ENCODE assay signal across 15 cellular contexts in genomic region chr1:193568451-193568985, GRCh38.
A peak's percentile ranks its signal among the peaks of the same experiment; 100 is the strongest.
DNase-seq lines count a peak whose midpoint lies in the region; ATAC-seq and TF ChIP-seq lines count a peak whose summit lies in the region.
"Had no signal": no experiment of that assay in that cellular context is flagged by ENCODE, and none has a peak within 500 bp of the region (broad histone marks: within the 10 kb centered on the region; RNA-seq: fewer than 3 reads in every experiment).

No MANE protein-coding gene starts in this region.

- no peak for TF ChIP-seq CTCF in osteocyte (IDR thresholded peaks at IDR 0.05)

- H3K27me3 Mint-ChIP-seq in activated T-cell treated with anti-CD3 and anti-CD28 coated beads, Interleukin-2, amount 50 U/mL, for 72 hours (ENCODE audit: low read depth): no peaks in the 10 kb centered on the region
- no peaks in the 10 kb centered on the region for H3K27me3 Mint-ChIP-seq in activated T-helper 1 cell treated with anti-CD3 and anti-CD28 coated beads, Interleukin-12 subunit alpha, Interleukin-12 subunit beta, Interleukin-2, Interleukin-4 antibody, amounts not matched to agents 30 ng/mL and 10 ng/mL and 1 ng/mL, durations not matched to agents 14 hours and 24 hours and 36 hours (ENCODE audit: insufficient read depth)
- H3K27me3 Mint-ChIP-seq in osteocyte (ENCODE audit: unreplicated experiment): no peaks in the 10 kb centered on the region

- DNase-seq in activated T-cell treated with anti-CD3 and anti-CD28 coated beads, Interleukin-2, amount 50 U/mL, for 72 hours: no peak
- DNase-seq in activated T-cell treated with anti-CD3 and anti-CD28 coated beads for 4 hours (no peak), NOMO-1 treated with DMSO at 0.1 percent for 48 hours (lab: John Stamatoyannopoulos, UW; ENCODE audit: unreplicated experiment) (peak; percentile 78), osteocyte (ENCODE audit: extremely low spot score, unreplicated experiment) (no peak), NCI-H446 treated with DMSO at 0.1 percent for 48 hours (lab: John Stamatoyannopoulos, UW) (no peak), HK-2 (ENCODE audit: unreplicated experiment) (no peak), dermis blood vessel endothelial cell (no peak)
- no peak for DNase-seq in activated T-helper 1 cell treated with anti-CD3 and anti-CD28 coated beads, Interleukin-12 subunit alpha, Interleukin-12 subunit beta, Interleukin-2, Interleukin-4 antibody, amounts not matched to agents 30 ng/mL and 10 ng/mL and 1 ng/mL, durations not matched to agents 14 hours and 24 hours and 36 hours (ENCODE audit: low spot score)
- DNase-seq: foreskin melanocyte; KG1; left ventricle myocardium inferior; NCI-H1436 treated with DMSO at 0.1 percent for 48 hours; NCI-H345; nephron progenitor cell; NK-92 treated with Interleukin-12 subunit alpha and Interleukin-12 subunit beta, amount 100 ng/mL, for 24 hours had no signal

- peaks cover 9 to 10% of the 10 kb centered on the region in 2 donors for H3K9me3 Mint-ChIP-seq in activated T-cell treated with anti-CD3 and anti-CD28 coated beads, Interleukin-2, amount 50 U/mL, for 72 hours
- H3K9me3 Mint-ChIP-seq in activated T-helper 1 cell treated with anti-CD3 and anti-CD28 coated beads, Interleukin-12 subunit alpha, Interleukin-12 subunit beta, Interleukin-2, Interleukin-4 antibody, amounts not matched to agents 30 ng/mL and 10 ng/mL and 1 ng/mL, durations not matched to agents 14 hours and 24 hours and 36 hours: peaks cover 36% of the 10 kb centered on the region
- peaks cover 16% of the 10 kb centered on the region for H3K9me3 Mint-ChIP-seq in osteocyte (ENCODE audit: unreplicated experiment)

- H3K4me3 Mint-ChIP-seq in activated T-cell treated with anti-CD3 and anti-CD28 coated beads, Interleukin-2, amount 50 U/mL, for 72 hours: peak overlapping the region; percentile 45 to 82
- no peak overlapping the region for H3K4me3 Mint-ChIP-seq in activated T-helper 1 cell treated with anti-CD3 and anti-CD28 coated beads, Interleukin-12 subunit alpha, Interleukin-12 subunit beta, Interleukin-2, Interleukin-4 antibody, amounts not matched to agents 30 ng/mL and 10 ng/mL and 1 ng/mL, durations not matched to agents 14 hours and 24 hours and 36 hours
- H3K4me3 Mint-ChIP-seq in osteocyte (ENCODE audit: unreplicated experiment): no peak overlapping the region
- H3K4me3 Mint-ChIP-seq: nephron progenitor cell had no signal

- peaks cover 10 to 14% of the 10 kb centered on the region in 2 donors for H3K36me3 Mint-ChIP-seq in activated T-cell treated with anti-CD3 and anti-CD28 coated beads, Interleukin-2, amount 50 U/mL, for 72 hours (ENCODE audit: insufficient read depth in 2 of 2)
- H3K36me3 Mint-ChIP-seq in activated T-helper 1 cell treated with anti-CD3 and anti-CD28 coated beads, Interleukin-12 subunit alpha, Interleukin-12 subunit beta, Interleukin-2, Interleukin-4 antibody, amounts not matched to agents 30 ng/mL and 10 ng/mL and 1 ng/mL, durations not matched to agents 14 hours and 24 hours and 36 hours (ENCODE audit: low read depth): peaks cover 16% of the 10 kb centered on the region
- peaks cover 7% of the 10 kb centered on the region for H3K36me3 Mint-ChIP-seq in osteocyte (ENCODE audit: unreplicated experiment)

- no peak for ATAC-seq in activated T-cell treated with anti-CD3 and anti-CD28 coated beads, Interleukin-2, amount 50 U/mL, for 72 hours (replicated peaks in 1 of 2)

- peaks cover 30% of the 10 kb centered on the region for H3K4me1 Mint-ChIP-seq in activated T-cell treated with anti-CD3 and anti-CD28 coated beads, Interleukin-2, amount 50 U/mL, for 72 hours (ENCODE audit: low read depth)
- H3K4me1 Mint-ChIP-seq in activated T-helper 1 cell treated with anti-CD3 and anti-CD28 coated beads, Interleukin-12 subunit alpha, Interleukin-12 subunit beta, Interleukin-2, Interleukin-4 antibody, amounts not matched to agents 30 ng/mL and 10 ng/mL and 1 ng/mL, durations not matched to agents 14 hours and 24 hours and 36 hours (ENCODE audit: low read depth): peaks cover 36% of the 10 kb centered on the region
- peaks cover 18% of the 10 kb centered on the region for H3K4me1 Mint-ChIP-seq in osteocyte (ENCODE audit: unreplicated experiment)
- H3K4me1 Mint-ChIP-seq: nephron progenitor cell had no signal

- peak overlapping the region; percentile 90 for H3K27ac Mint-ChIP-seq in activated T-cell treated with anti-CD3 and anti-CD28 coated beads, Interleukin-2, amount 50 U/mL, for 72 hours
- H3K27ac Mint-ChIP-seq in activated T-helper 1 cell treated with anti-CD3 and anti-CD28 coated beads, Interleukin-12 subunit alpha, Interleukin-12 subunit beta, Interleukin-2, Interleukin-4 antibody, amounts not matched to agents 30 ng/mL and 10 ng/mL and 1 ng/mL, durations not matched to agents 14 hours and 24 hours and 36 hours: peak overlapping the region; percentile 25
- peak overlapping the region; percentile 89 for H3K27ac Mint-ChIP-seq in osteocyte (ENCODE audit: unreplicated experiment)
- H3K27ac Mint-ChIP-seq: nephron progenitor cell had no signal

- intact Hi-C loops in activated T-helper 1 cell treated with anti-CD3 and anti-CD28 coated beads, Interleukin-12 subunit alpha, Interleukin-12 subunit beta, Interleukin-2, Interleukin-4 antibody, amounts not matched to agents 30 ng/mL and 10 ng/mL and 1 ng/mL, durations not matched to agents 14 hours and 24 hours and 36 hours (cut with micrococcal nuclease): loop anchor here (2.0 kb wide), 2 partner anchors 158 to 762 kb away; no protein-coding TSS in a partner anchor

Comparison
In these comparisons a context has a peak if more than half of its experiments do, and no peak if none do; other contexts are left out.
1. H3K27ac Mint-ChIP-seq: peak in every context shown above with its lines; median percentile 90 in activated T-cell treated with anti-CD3 and anti-CD28 coated beads, Interleukin-2, amount 50 U/mL, for 72 hours; 89 in osteocyte; 25 in activated T-helper 1 cell treated with anti-CD3 and anti-CD28 coated beads, Interleukin-12 subunit alpha, Interleukin-12 subunit beta, Interleukin-2, Interleukin-4 antibody, amounts not matched to agents 30 ng/mL and 10 ng/mL and 1 ng/mL, durations not matched to agents 14 hours and 24 hours and 36 hours.
2. H3K4me3 Mint-ChIP-seq: peak in activated T-cell treated with anti-CD3 and anti-CD28 coated beads, Interleukin-2, amount 50 U/mL, for 72 hours (2 of 2); none in activated T-helper 1 cell treated with anti-CD3 and anti-CD28 coated beads, Interleukin-12 subunit alpha, Interleukin-12 subunit beta, Interleukin-2, Interleukin-4 antibody, amounts not matched to agents 30 ng/mL and 10 ng/mL and 1 ng/mL, durations not matched to agents 14 hours and 24 hours and 36 hours (single experiment) and osteocyte (single experiment).